ENCODE assay signal across 18 cellular contexts in the genomic region with DNA sequence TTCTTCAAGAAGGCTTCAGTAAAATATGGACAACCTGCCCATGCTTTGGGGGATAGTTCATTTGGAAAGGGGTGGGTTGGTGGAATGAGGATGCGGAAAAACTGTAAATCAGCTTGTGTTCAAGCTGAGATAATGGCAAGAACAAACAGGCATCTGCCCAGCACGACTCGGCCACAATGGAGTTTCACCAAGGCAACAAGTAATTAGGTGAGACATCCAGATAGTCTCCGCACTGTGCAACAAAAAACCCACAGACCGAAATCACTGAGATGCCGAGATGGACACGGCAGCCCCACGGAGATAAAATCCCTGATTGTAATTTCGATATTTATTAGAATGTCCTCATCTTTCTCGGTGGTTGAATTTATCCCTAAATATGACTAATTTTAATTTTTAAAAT.
"Had no signal": no experiment of that assay in that cellular context is flagged by ENCODE, and none has a peak within 500 bp of the region (broad histone marks: within the 10 kb centered on the region; RNA-seq: fewer than 3 reads in every experiment).

No MANE protein-coding gene starts in this region.

- H3K36me3 Mint-ChIP-seq: activated naive CD4-positive, alpha-beta T cell treated with anti-CD3 and anti-CD28 coated beads, Interleukin-2, amount 50 U/mL, for 24 hours; memory B cell; naive thymus-derived CD4-positive, alpha-beta T cell; stimulated activated effector memory CD8-positive, alpha-beta T cell treated with anti-CD3 and anti-CD28 coated beads, Interleukin-12 subunit alpha, Interleukin-12 subunit beta, amount 100 ng/mL, for 72 hours had no signal

- H3K4me3 ChIP-seq: body of pancreas, left ventricle myocardium inferior, mucosa of descending colon, thyroid gland had no signal

- H3K36me3 ChIP-seq: left ventricle myocardium inferior, neutrophil, thyroid gland had no signal

- H3K9me3 Mint-ChIP-seq: activated naive CD4-positive, alpha-beta T cell treated with anti-CD3 and anti-CD28 coated beads, Interleukin-2, amount 50 U/mL, for 24 hours; stimulated activated effector memory CD8-positive, alpha-beta T cell treated with anti-CD3 and anti-CD28 coated beads, Interleukin-12 subunit alpha, Interleukin-12 subunit beta, amount 100 ng/mL, for 72 hours had no signal

- ATAC-seq: body of pancreas; esophagus mucosa; mucosa of descending colon; naive thymus-derived CD4-positive, alpha-beta T cell; stimulated activated effector memory CD8-positive, alpha-beta T cell treated with anti-CD3 and anti-CD28 coated beads, Interleukin-12 subunit alpha, Interleukin-12 subunit beta, amount 100 ng/mL, for 72 hours had no signal

- H3K9me3 ChIP-seq: body of pancreas, left ventricle myocardium inferior, mucosa of descending colon, neutrophil, thyroid gland had no signal

- H3K4me1 Mint-ChIP-seq: memory B cell had no signal

- H3K27ac Mint-ChIP-seq: activated CD8-positive, alpha-beta T cell treated with anti-CD3 and anti-CD28 coated beads, Interleukin-2, amount 10 ng/mL, durations not matched to agents 7 days and 5 days; activated naive CD4-positive, alpha-beta T cell treated with anti-CD3 and anti-CD28 coated beads, Interleukin-2, amount 50 U/mL, for 24 hours; memory B cell; stimulated activated effector memory CD8-positive, alpha-beta T cell treated with anti-CD3 and anti-CD28 coated beads, Interleukin-12 subunit alpha, Interleukin-12 subunit beta, amount 100 ng/mL, for 72 hours had no signal

- H3K4me3 Mint-ChIP-seq: memory B cell; stimulated activated effector memory CD8-positive, alpha-beta T cell treated with anti-CD3 and anti-CD28 coated beads, Interleukin-12 subunit alpha, Interleukin-12 subunit beta, amount 100 ng/mL, for 72 hours had no signal

- DNase-seq: activated CD4-positive, alpha-beta T cell treated with anti-CD3 and anti-CD28 coated beads for 48 hours; activated CD8-positive, alpha-beta memory T cell treated with anti-CD3 and anti-CD28 coated beads, Interleukin-2, amount 50 U/mL, for 4 hours; activated CD8-positive, alpha-beta T cell treated with anti-CD3 and anti-CD28 coated beads, Interleukin-2, amount 10 ng/mL, durations not matched to agents 7 days and 5 days; activated effector memory CD4-positive, alpha-beta T cell treated with anti-CD3 and anti-CD28 coated beads, Interleukin-2, amount 50 U/mL, for 16 hours; activated T-cell treated with anti-CD3 and anti-CD28 coated beads, Interleukin-2, amount 50 U/mL, for 48 hours; amniotic stem cell; body of pancreas; caudate nucleus; hippocampal formation; left ventricle myocardium inferior; mucosa of descending colon; naive thymus-derived CD4-positive, alpha-beta T cell; thyroid gland had no signal

- H3K27ac ChIP-seq: body of pancreas, left ventricle myocardium inferior, neutrophil, thyroid gland had no signal

- H3K4me1 ChIP-seq: body of pancreas, left ventricle myocardium inferior, thyroid gland had no signal

- H3K27me3 ChIP-seq: body of pancreas, neutrophil, thyroid gland had no signal
